ENCODE assay signal across 9 cellular contexts in the genomic region with DNA sequence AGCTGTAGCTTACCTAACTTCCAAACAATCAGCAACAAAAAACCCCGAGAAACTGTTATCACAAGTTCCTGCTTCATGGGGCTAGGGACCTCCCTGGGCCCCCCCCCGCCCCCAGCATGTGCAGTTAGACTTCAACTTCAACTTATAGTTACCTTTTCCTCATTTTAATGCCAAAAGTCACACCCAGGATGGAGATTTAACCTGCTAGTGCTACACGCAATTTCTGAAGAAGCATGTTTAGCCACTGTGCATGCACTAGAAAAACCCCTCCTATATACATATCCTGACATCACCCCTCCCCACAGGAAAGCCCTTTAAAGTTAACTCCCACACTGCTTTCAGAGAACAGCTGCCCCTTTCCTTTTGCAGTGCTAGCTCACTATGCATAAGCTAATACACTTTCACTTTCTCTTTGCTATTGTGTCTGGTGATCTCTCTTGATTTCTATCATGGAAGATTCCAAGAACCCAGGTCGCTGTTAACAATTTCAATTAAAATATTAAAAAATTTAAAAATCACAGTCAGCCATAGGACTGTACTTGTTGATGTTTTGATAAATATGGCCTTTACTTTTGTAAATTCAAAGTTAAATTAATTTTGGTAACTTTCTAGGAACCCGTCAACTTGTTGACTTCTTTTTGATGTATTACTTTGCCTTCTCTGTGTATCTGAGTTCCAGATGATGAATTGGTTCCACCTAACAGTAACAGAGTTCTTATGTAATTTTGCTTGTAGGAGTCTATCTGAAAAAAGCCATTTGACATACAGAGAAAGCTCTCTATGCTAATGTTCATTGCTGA.
DNase-seq lines count a peak whose midpoint lies in the region; ATAC-seq and TF ChIP-seq lines count a peak whose summit lies in the region.
"Had no signal": no experiment of that assay in that cellular context is flagged by ENCODE, and none has a peak within 500 bp of the region (broad histone marks: within the 10 kb centered on the region; RNA-seq: fewer than 3 reads in every experiment).

No MANE protein-coding gene starts in this region.

- H3K4me3 ChIP-seq in GM06990 (replicated peaks; ENCODE audit: low read depth, low read length) (peak overlapping the region; percentile 9; the same call in 1 of the 2 replicates), fibroblast of pulmonary artery (replicated peaks; ENCODE audit: low read depth, low read length) (peak overlapping the region; percentile 22), spleen (peak overlapping the region in 6 of 8 donors; percentile 2 to 60 (median 24))
- H3K4me3 ChIP-seq: SJSA1 had no signal

- H3K9me3 ChIP-seq in KOPT-K1 (ENCODE audit: insufficient read depth, low read length, poor library complexity, severe bottlenecking): no peaks in the 10 kb centered on the region
- no peaks in the 10 kb centered on the region for H3K9me3 ChIP-seq in spleen
- H3K9me3 ChIP-seq: SJSA1 had no signal

- H3K36me3 ChIP-seq in GM06990 (ENCODE audit: control insufficient read depth, insufficient read depth, low read length): peaks cover 5% of the 10 kb centered on the region
- H3K36me3 ChIP-seq in KOPT-K1 (ENCODE audit: insufficient read depth, low read length): peaks cover 64% of the 10 kb centered on the region
- peaks cover 0 to 69% (median 47%) of the 10 kb centered on the region in 6 donors for H3K36me3 ChIP-seq in spleen

- TF ChIP-seq POLR2A in spleen (IDR thresholded peaks at IDR 0.05): no peak

- intact Hi-C loops in spleen (cut with DNase I; ENCODE audit: low total_unique reads): loop anchor here (5.0 kb wide), 1 partner anchor 122 kb away; no protein-coding TSS in a partner anchor

- H3K27ac ChIP-seq in KOPT-K1 (ENCODE audit: low read depth, low read length, poor library complexity, severe bottlenecking): peak overlapping the region; percentile 65
- H3K27ac ChIP-seq in spleen: peak overlapping the region; percentile 55 to 85 (median 82)
- no peak overlapping the region for H3K27ac ChIP-seq in substantia nigra (ENCODE audit: low read depth, low read length, poor library complexity, severe bottlenecking)
- H3K27ac ChIP-seq: SJSA1 had no signal

- 11 to 18% (median 13%) methylated on average over 5 of the region's 5 CpGs for whole genome bisulfite sequencing in spleen, 5 donors

- peak; percentile 71 for DNase-seq in GM06990 (ENCODE audit: extremely low read depth, insufficient read length)
- DNase-seq in activated CD8-positive, alpha-beta memory T cell treated with anti-CD3 and anti-CD28 coated beads for 4 hours (ENCODE audit: low read depth in 2 of 2): peak; percentile 32 to 61
- peak; percentile 60 for DNase-seq in fibroblast of pulmonary artery (ENCODE audit: low read depth)
- no peak for DNase-seq in spleen
- no peak for DNase-seq in amniotic stem cell (lab: John Stamatoyannopoulos, UW)
- DNase-seq in substantia nigra (lab: John Stamatoyannopoulos, UW): no peak

- no peak for TF ChIP-seq CTCF in GM06990 (IDR thresholded peaks at IDR 0.05; ENCODE audit: insufficient read depth, low read length, poor library complexity, severe bottlenecking)
- TF ChIP-seq CTCF in fibroblast of pulmonary artery (IDR thresholded peaks at IDR 0.05; ENCODE audit: low read length, missing control alignments): no peak
- no peak for TF ChIP-seq CTCF in spleen (IDR thresholded peaks at IDR 0.05 in 8 of 11, conservative IDR thresholded peaks at IDR 0.05 in 3 of 11)

- H3K27me3 ChIP-seq in GM06990 (replicated peaks; ENCODE audit: control insufficient read depth, insufficient read depth, low read length) (no peaks in the 10 kb centered on the region), spleen (replicated peaks in 1 of 7) (no peaks in the 10 kb centered on the region)
- H3K27me3 ChIP-seq: SJSA1 had no signal

- peak; percentile 66 for ATAC-seq in GM21717 (IDR thresholded peaks at IDR 0.05; ENCODE audit: unreplicated experiment)

- peaks cover 14 to 94% (median 55%) of the 10 kb centered on the region in 6 donors for H3K4me1 ChIP-seq in spleen

Comparison
In these comparisons a context has a peak if more than half of its experiments do, and no peak if none do; other contexts are left out.
1. DNase-seq: peak in GM06990 (single experiment), activated CD8-positive, alpha-beta memory T cell treated with anti-CD3 and anti-CD28 coated beads for 4 hours (2 of 2) and fibroblast of pulmonary artery (single experiment); none in spleen (single experiment), amniotic stem cell (single experiment) and substantia nigra (0 of 49).
2. Peak in every context shown above with its lines, with median percentiles within 50 percentile points of each other: H3K4me3 ChIP-seq.